1 cellular context compared by ENCODE assay signal in the genomic region with DNA sequence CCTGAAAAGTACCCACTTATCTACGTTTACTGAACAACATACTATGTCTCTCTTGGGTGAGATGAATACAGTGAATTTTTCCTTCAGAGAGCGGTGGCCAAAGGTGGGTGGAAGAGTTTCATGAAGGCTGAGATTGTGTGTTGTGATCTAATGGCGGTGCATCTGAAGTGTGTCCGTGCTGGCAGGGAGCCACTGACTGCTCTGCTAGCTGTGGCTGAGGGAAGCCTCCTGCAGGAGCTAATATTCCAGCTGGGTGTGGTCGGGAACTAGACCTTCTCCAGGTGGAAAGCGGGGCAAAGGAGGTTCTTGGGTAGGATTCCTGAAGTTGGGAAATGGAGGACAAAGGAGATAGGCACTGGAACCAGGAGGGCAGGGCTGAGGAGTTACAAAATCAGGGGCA.
TF ChIP-seq lines count a peak whose summit lies in the region.

No MANE protein-coding gene starts in this region.

TF ChIP-seq in SK-N-SH, 30 proteins besides CTCF, POLR2A, EP300 and RAD21 (continued from another document):
- TF ChIP-seq, protein P1, sequence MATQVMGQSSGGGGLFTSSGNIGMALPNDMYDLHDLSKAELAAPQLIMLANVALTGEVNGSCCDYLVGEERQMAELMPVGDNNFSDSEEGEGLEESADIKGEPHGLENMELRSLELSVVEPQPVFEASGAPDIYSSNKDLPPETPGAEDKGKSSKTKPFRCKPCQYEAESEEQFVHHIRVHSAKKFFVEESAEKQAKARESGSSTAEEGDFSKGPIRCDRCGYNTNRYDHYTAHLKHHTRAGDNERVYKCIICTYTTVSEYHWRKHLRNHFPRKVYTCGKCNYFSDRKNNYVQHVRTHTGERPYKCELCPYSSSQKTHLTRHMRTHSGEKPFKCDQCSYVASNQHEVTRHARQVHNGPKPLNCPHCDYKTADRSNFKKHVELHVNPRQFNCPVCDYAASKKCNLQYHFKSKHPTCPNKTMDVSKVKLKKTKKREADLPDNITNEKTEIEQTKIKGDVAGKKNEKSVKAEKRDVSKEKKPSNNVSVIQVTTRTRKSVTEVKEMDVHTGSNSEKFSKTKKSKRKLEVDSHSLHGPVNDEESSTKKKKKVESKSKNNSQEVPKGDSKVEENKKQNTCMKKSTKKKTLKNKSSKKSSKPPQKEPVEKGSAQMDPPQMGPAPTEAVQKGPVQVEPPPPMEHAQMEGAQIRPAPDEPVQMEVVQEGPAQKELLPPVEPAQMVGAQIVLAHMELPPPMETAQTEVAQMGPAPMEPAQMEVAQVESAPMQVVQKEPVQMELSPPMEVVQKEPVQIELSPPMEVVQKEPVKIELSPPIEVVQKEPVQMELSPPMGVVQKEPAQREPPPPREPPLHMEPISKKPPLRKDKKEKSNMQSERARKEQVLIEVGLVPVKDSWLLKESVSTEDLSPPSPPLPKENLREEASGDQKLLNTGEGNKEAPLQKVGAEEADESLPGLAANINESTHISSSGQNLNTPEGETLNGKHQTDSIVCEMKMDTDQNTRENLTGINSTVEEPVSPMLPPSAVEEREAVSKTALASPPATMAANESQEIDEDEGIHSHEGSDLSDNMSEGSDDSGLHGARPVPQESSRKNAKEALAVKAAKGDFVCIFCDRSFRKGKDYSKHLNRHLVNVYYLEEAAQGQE (IDR thresholded peaks at IDR 0.05; ENCODE audit: low read depth, low read length): no peak
- TF ChIP-seq TEAD4 (IDR thresholded peaks at IDR 0.05; ENCODE audit: borderline replicate concordance, insufficient read depth): no peak
- no peak for TF ChIP-seq EZH2phosphoT487 (IDR thresholded peaks at IDR 0.05; ENCODE audit: borderline replicate concordance, low read depth)
- TF ChIP-seq CHD2 (IDR thresholded peaks at IDR 0.05; ENCODE audit: low read length, partially characterized antibody): no peak
- no peak for TF ChIP-seq FOSL2 (IDR thresholded peaks at IDR 0.05; ENCODE audit: borderline replicate concordance, low read depth)
TF ChIP-seq in SK-N-SH: peak in this region for 0.
